Comparison of ENCODE assay signal across 9 cellular contexts in the genomic region with DNA sequence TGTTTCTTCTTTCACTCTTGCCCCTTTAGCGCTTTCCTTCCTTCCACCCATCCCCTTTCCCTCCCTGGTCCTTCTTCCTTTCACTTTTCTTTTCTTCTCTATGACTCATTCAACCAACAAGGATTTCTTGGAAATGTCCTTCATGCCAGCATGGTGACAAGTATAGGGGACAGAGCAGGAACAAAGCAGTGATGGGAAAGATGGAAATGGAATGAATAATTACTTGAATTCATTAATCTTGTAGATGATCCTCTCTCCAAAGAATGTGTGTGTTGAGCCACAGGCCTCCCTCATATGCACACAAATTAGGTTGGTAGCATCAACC. TPM values are rescaled to one million over a fixed set of nuclear protein-coding genes. Genes with fewer than 3 reads are reported as not detected.
DNase-seq lines count a peak whose midpoint lies in the region; ATAC-seq, FAIRE-seq and TF ChIP-seq lines count a peak whose summit lies in the region.
"Had no signal": no experiment of that assay in that cellular context is flagged by ENCODE, and none has a peak within 500 bp of the region (broad histone marks: within the 10 kb centered on the region; RNA-seq: fewer than 3 reads in every experiment).

No MANE protein-coding gene starts in this region.

- H3K4me1 ChIP-seq in gastrocnemius medialis = peaks cover 65 to 71% of the 10 kb centered on the region in 2 donors

- peak in 1 of 2 donors; percentile 47 for ATAC-seq in gastrocnemius medialis
- ATAC-seq in GM18861 (IDR thresholded peaks at IDR 0.05; ENCODE audit: unreplicated experiment) = no peak
- no peak for ATAC-seq in HG02870 (IDR thresholded peaks at IDR 0.05; ENCODE audit: unreplicated experiment)
- no peak for ATAC-seq in HG03439 (IDR thresholded peaks at IDR 0.05; ENCODE audit: unreplicated experiment)

- no peak for TF ChIP-seq CTCF in gastrocnemius medialis (IDR thresholded peaks at IDR 0.05 in 4 of 5, conservative IDR thresholded peaks at IDR 0.05 in 1 of 5)

- peak overlapping the region; percentile 88 to 98 (median 90) for H3K27ac ChIP-seq in gastrocnemius medialis
- H3K27ac ChIP-seq: SK-N-MC had no signal

- peak overlapping the region; percentile 59 to 89 (median 64) for H3K4me3 ChIP-seq in gastrocnemius medialis
- H3K4me3 ChIP-seq: SK-N-MC had no signal

- peak; percentile 63 for DNase-seq in ELR (ENCODE audit: low read depth)
- DNase-seq in RCC 7860 (ENCODE audit: low spot score) = peak; percentile 87
- DNase-seq in fibroblast of gingiva (ENCODE audit: low read depth) = peak; percentile 32
- no peak for DNase-seq in gastrocnemius medialis
- DNase-seq in DMS79 (lab: John Stamatoyannopoulos, UW) = no peak

- intact Hi-C loops in gastrocnemius medialis (cut with DNase I; ENCODE audit: low total_unique reads) = no loop called here

- peak; percentile 76 for FAIRE-seq in RCC 7860 (lab: Jason Lieb, UNC)

- in situ Hi-C loops in gastrocnemius medialis (cut with MboI; ENCODE audit: low sequenced_read_pairs in 4 of 4) = no loop called here

- no peaks in the 10 kb centered on the region for H3K36me3 ChIP-seq in gastrocnemius medialis

- no peaks in the 10 kb centered on the region for H3K27me3 ChIP-seq in gastrocnemius medialis

- H3K9me3 ChIP-seq in gastrocnemius medialis = no peaks in the 10 kb centered on the region

- TF ChIP-seq POLR2A in gastrocnemius medialis (IDR thresholded peaks at IDR 0.05) = no peak

RNA-seq across cellular contexts. Expression of gene VAMP5, which starts 1.5 kb away (rescaled TPM):
- 10 to 100 TPM; 19.9 to 47.0 (median 36.9) TPM for total RNA-seq in gastrocnemius medialis

RNA-seq across cellular contexts. Expression of gene VAMP8, which starts 8.4 kb away (rescaled TPM):
- total RNA-seq in gastrocnemius medialis = 10 to 100 TPM in 1 of 4 donors, 1 to 10 TPM in 3; 5.3 to 12.1 (median 7.1) TPM

RNA-seq across cellular contexts. Expression of gene RNF181, which starts 9.8 kb away (rescaled TPM):
- total RNA-seq in gastrocnemius medialis = 100 to 1,000 TPM; 207 to 235 (median 215) TPM

RNA-seq across cellular contexts. Expression of gene TMEM150A, which starts 16.8 kb away (rescaled TPM):
- total RNA-seq in gastrocnemius medialis = 100 to 1,000 TPM in 1 of 4 donors, 10 to 100 TPM in 3; 44.4 to 102 (median 80.7) TPM

RNA-seq across cellular contexts. Expression of gene GGCX, which starts 24.4 kb away (rescaled TPM):
- 10 to 100 TPM; 18.3 to 33.1 (median 28.2) TPM for total RNA-seq in gastrocnemius medialis

Comparison
In these comparisons a context has a peak if more than half of its experiments do, and no peak if none do; other contexts are left out.
1. DNase-seq: peak in ELR (single experiment), RCC 7860 (single experiment) and fibroblast of gingiva (single experiment); none in gastrocnemius medialis (0 of 2) and DMS79 (single experiment).